8 cellular contexts compared by ENCODE assay signal in genomic region chr6:165987483-165988305, GRCh38.
DNase-seq lines count a peak whose midpoint lies in the region; ATAC-seq and TF ChIP-seq lines count a peak whose summit lies in the region.

No MANE protein-coding gene starts in this region.

- peaks cover 0 to 67% (median 0%) of the 10 kb centered on the region in 4 donors for H3K27me3 ChIP-seq in esophagus squamous epithelium

- H3K27ac ChIP-seq in esophagus squamous epithelium = no peak overlapping the region

- TF ChIP-seq POLR2A in esophagus squamous epithelium (IDR thresholded peaks at IDR 0.05) = no peak

- WGBS in esophagus squamous epithelium, 2 donors = 0 to 2% methylated on average over 21 to 26 of the region's 51 CpGs

- TF ChIP-seq CTCF in AG09309 (IDR thresholded peaks at IDR 0.05; ENCODE audit: control insufficient read depth, insufficient read depth, low read depth, low read length, missing control alignments) = no peak
- no peak for TF ChIP-seq CTCF in esophagus squamous epithelium (IDR thresholded peaks at IDR 0.05)

- DNase-seq in AG09309 (ENCODE audit: low read depth) (no peak), NCI-H2196 treated with DMSO at 0.1 percent for 48 hours (lab: John Stamatoyannopoulos, UW; ENCODE audit: unreplicated experiment) (peak; percentile 42), esophagus squamous epithelium (lab: John Stamatoyannopoulos, UW) (no peak), myocyte (ENCODE audit: low read depth) (peak; percentile 72), mesenteric fat pad (ENCODE audit: low spot score) (no peak)
- DNase-seq in stimulated activated CD4-positive, alpha-beta T cell treated with anti-CD3 and anti-CD28 coated beads, Interleukin-2, amount 100 ng/mL, for 24 hours = no peak

- intact Hi-C loops in esophagus squamous epithelium (cut with DNase I) = no loop called here

- ATAC-seq in HG03097 (IDR thresholded peaks at IDR 0.05; ENCODE audit: low FRiP score, unreplicated experiment) = no peak
- no peak for ATAC-seq in GM18861 (IDR thresholded peaks at IDR 0.05; ENCODE audit: unreplicated experiment)

- H3K36me3 ChIP-seq in esophagus squamous epithelium = no peaks in the 10 kb centered on the region

- H3K9me3 ChIP-seq in esophagus squamous epithelium = no peaks in the 10 kb centered on the region

- H3K4me3 ChIP-seq in AG09309 (ENCODE audit: control insufficient read depth, low read depth, low read length) (peak overlapping the region; percentile 19), esophagus squamous epithelium (peak overlapping the region in 3 of 4 donors; percentile 30 to 58 (median 37))

- H3K4me1 ChIP-seq in esophagus squamous epithelium = peaks cover 0 to 20% (median 4%) of the 10 kb centered on the region in 3 donors

Comparison
In these comparisons a context has a peak if more than half of its experiments do, and no peak if none do; other contexts are left out.
1. DNase-seq: peak in NCI-H2196 treated with DMSO at 0.1 percent for 48 hours (single experiment) and myocyte (single experiment); none in AG09309 (single experiment), esophagus squamous epithelium (single experiment), stimulated activated CD4-positive, alpha-beta T cell treated with anti-CD3 and anti-CD28 coated beads, Interleukin-2, amount 100 ng/mL, for 24 hours (0 of 2) and mesenteric fat pad (single experiment).